ENCODE assay signal across 8 cellular contexts in the genomic region with DNA sequence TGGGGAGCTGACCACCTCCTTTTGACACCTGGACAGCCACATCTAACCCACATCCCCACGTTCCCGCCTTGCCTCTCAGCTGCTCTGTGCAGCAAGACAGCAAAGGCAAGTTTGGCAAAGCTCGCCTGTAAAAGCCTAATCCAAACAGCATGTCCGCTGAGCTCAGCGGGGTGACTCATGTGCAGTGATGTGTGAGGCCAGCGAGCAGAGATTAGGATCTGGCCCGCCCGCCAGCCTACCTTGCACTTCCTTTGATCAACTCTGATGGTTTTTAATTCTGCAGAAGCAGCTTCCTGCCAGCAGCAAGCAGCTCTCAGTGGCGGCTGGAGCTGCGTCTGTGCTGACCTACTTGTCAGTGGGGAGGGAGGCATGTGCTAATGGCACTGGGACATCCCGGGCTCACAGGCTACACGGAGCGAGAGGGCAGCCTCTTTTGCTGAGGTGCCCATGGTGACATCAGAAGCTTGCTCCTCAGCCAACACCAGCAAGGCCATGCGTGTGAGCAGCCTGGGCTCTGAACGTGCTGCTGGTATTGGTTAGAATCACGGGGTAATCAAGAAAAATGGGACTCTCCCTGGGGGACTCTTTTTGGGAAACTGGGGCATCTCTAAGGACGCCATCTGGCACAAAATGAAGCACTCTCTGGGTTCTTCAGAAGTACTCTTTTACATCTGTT. TPM values are rescaled to one million over a fixed set of nuclear protein-coding genes. Genes with fewer than 3 reads are reported as not detected.
DNase-seq lines count a peak whose midpoint lies in the region; ATAC-seq and TF ChIP-seq lines count a peak whose summit lies in the region.

No MANE protein-coding gene starts in this region.

- 0 out of 2 replicates have a peak, but pooled peaks have one; percentile 2 for TF ChIP-seq RAD21 in IMR-90 (IDR thresholded peaks at IDR 0.05; ENCODE audit: low read length)

- TF ChIP-seq POLR2A in IMR-90 (IDR thresholded peaks at IDR 0.05; ENCODE audit: low read depth, low read length) (peak; percentile 52; the same call in 1 of the 2 replicates), suprapubic skin (IDR thresholded peaks at IDR 0.05) (peak in 1 of 2 donors; percentile 17)

- peak overlapping the region; percentile 83 for H2BK20ac ChIP-seq in IMR-90 (ENCODE audit: low read depth, low read length)

- H2BK15ac ChIP-seq in IMR-90 (ENCODE audit: low read depth, low read length) = peak overlapping the region; percentile 78; the same call in 2 of the 3 replicates

- H3K79me2 ChIP-seq in osteoblast (ENCODE audit: insufficient read depth, low read length) = no peaks in the 10 kb centered on the region

- peak overlapping the region; percentile 83 for H2AFZ ChIP-seq in IMR-90 (replicated peaks; ENCODE audit: low read length, poor library complexity)
- H2AFZ ChIP-seq in osteoblast (ENCODE audit: low read length) = peak overlapping the region; percentile 88

- peak overlapping the region; percentile 45; the same call in 1 of the 2 replicates for H3K56ac ChIP-seq in IMR-90 (ENCODE audit: extremely low read depth, insufficient read depth, low read length)

- no TSS peak for BruUV-seq in IMR-90 (replicated peaks; lab: Mats Ljungman, UMichigan)

- H3K23ac ChIP-seq in IMR-90 (ENCODE audit: low read depth, low read length) = peak overlapping the region; percentile 59

- peak overlapping the region; percentile 47 for H3K18ac ChIP-seq in IMR-90 (ENCODE audit: low read depth, low read length)

- intact Hi-C loops in IMR-90 (cut with micrococcal nuclease) = loop anchor here (2.0 kb wide), 1 partner anchor 30 kb away; no protein-coding TSS in a partner anchor

- H4K20me1 ChIP-seq in IMR-90 (ENCODE audit: insufficient read depth, low read length) (no peaks in the 10 kb centered on the region), osteoblast (ENCODE audit: insufficient read depth, low read length) (no peaks in the 10 kb centered on the region)

- DNase-seq in DMS53 treated with DMSO at 0.1 percent for 48 hours (lab: John Stamatoyannopoulos, UW; ENCODE audit: unreplicated experiment) (peak; percentile 87), IMR-90 (peak; percentile 98), SHP77 treated with DMSO at 0.1 percent for 48 hours (lab: John Stamatoyannopoulos, UW) (peak; percentile 53), activated gamma-delta T cell treated with Interleukin-2 at 50 U/mL for 16 hours (peak; percentile 89), foreskin keratinocyte (peak; percentile 80 to 91), osteoblast (ENCODE audit: insufficient read length, low spot score, missing footprints) (peak; percentile 80), suprapubic skin (ENCODE audit: low spot score in 2 of 2) (peak; percentile 91 to 94)

- H3K9ac ChIP-seq in IMR-90 (ENCODE audit: low read depth, low read length) = peak overlapping the region; percentile 7; the same call in 1 of the 2 replicates

- H4K8ac ChIP-seq in IMR-90 (ENCODE audit: low read depth in 2 of 2, low read length in 2 of 2) = peak overlapping the region; percentile 14 to 76; a peak in 2 of 4 replicates

- H3K9me1 ChIP-seq in IMR-90 (ENCODE audit: insufficient read depth, low read length) = peaks cover 13% of the 10 kb centered on the region

- H4K5ac ChIP-seq in IMR-90 (ENCODE audit: low read depth, low read length) = peak overlapping the region; percentile 6; the same call in 1 of the 2 replicates

- H3K4ac ChIP-seq in IMR-90 (ENCODE audit: low read depth, low read length) = peak overlapping the region; percentile 70

- dilution Hi-C loops in IMR-90 (cut with HindIII; ENCODE audit: low sequenced_read_pairs, unreplicated experiment) = no loop called here

- H4K91ac ChIP-seq in IMR-90 (ENCODE audit: insufficient read depth, low read depth, low read length) = peak overlapping the region; percentile 51

- in situ Hi-C loops in IMR-90 (cut with MboI; ENCODE audit: low sequenced_read_pairs) = no loop called here

- H3K4me1 ChIP-seq in IMR-90 (ENCODE audit: control insufficient read depth, insufficient read depth, low read length) (peaks cover 33% of the 10 kb centered on the region), foreskin keratinocyte (peaks cover 20% of the 10 kb centered on the region), osteoblast (ENCODE audit: insufficient read depth, low read length) (peaks cover 68% of the 10 kb centered on the region), suprapubic skin (peaks cover 62% of the 10 kb centered on the region)

- H3K27me3 ChIP-seq in IMR-90 (ENCODE audit: control insufficient read depth, insufficient read depth, low read length) (no peaks in the 10 kb centered on the region), foreskin keratinocyte (no peaks in the 10 kb centered on the region), osteoblast (ENCODE audit: insufficient read depth, low read length) (no peaks in the 10 kb centered on the region), suprapubic skin (no peaks in the 10 kb centered on the region)

- peak overlapping the region; percentile 53 for H2AK9ac ChIP-seq in IMR-90 (replicated peaks; ENCODE audit: low read depth, low read length, poor library complexity)

- H3K36me3 ChIP-seq in IMR-90 (ENCODE audit: control insufficient read depth, insufficient read depth, low read length) = no peaks in the 10 kb centered on the region
- H3K36me3 ChIP-seq in osteoblast (ENCODE audit: insufficient read depth, low read length) = no peaks in the 10 kb centered on the region
- H3K36me3 ChIP-seq in suprapubic skin = no peaks in the 10 kb centered on the region

- ATAC-seq in GM21619 (IDR thresholded peaks at IDR 0.05; ENCODE audit: unreplicated experiment) (peak; percentile 84), IMR-90 (ENCODE audit: low read depth) (peak; percentile 83), foreskin keratinocyte (peak; percentile 95)

- no peak for TF ChIP-seq EP300 in suprapubic skin (IDR thresholded peaks at IDR 0.05)

- CTCF ChIA-PET in IMR-90 (lab: Yijun Ruan, JAX) = interaction anchor here (1.0 to 1.1 kb wide), 2 partner anchors 15 to 19 kb away, joined by 3 to 4 read pairs; no protein-coding TSS in a partner anchor

- no peaks in the 10 kb centered on the region for H3K79me1 ChIP-seq in IMR-90 (ENCODE audit: low read depth in 1 of 2, low read length in 2 of 2)

- peak overlapping the region; percentile 88 for H2BK5ac ChIP-seq in IMR-90 (ENCODE audit: low read depth, low read length, poor library complexity, severe bottlenecking)

- TF ChIP-seq CTCF in IMR-90 (conservative IDR thresholded peaks at IDR 0.05; ENCODE audit: low read depth, low read length) = no peak
- no peak for TF ChIP-seq CTCF in foreskin keratinocyte (conservative IDR thresholded peaks at IDR 0.05)
- TF ChIP-seq CTCF in osteoblast (IDR thresholded peaks at IDR 0.05; ENCODE audit: extremely low read depth, low read depth, low read length) = no peak
- TF ChIP-seq CTCF in suprapubic skin (IDR thresholded peaks at IDR 0.05) = no peak

- H3K9me3 ChIP-seq in IMR-90 (ENCODE audit: control insufficient read depth, insufficient read depth, low read length) = peaks cover 1% of the 10 kb centered on the region; the same call in 1 of the 2 replicates
- no peaks in the 10 kb centered on the region for H3K9me3 ChIP-seq in osteoblast (ENCODE audit: low read depth, low read length)
- no peaks in the 10 kb centered on the region for H3K9me3 ChIP-seq in suprapubic skin

- H2AK5ac ChIP-seq in IMR-90 (ENCODE audit: low read depth, low read length) = peak overlapping the region; percentile 55; the same call in 1 of the 2 replicates

- WGBS in IMR-90 (ENCODE audit: extremely low coverage in 2 of 2, insufficient read length in 1 of 2), 2 experiments = 0% methylated on average over 7 of the region's 17 CpGs; no CpG with 5 or more reads in 1 of the 2 experiments
- WGBS in suprapubic skin = 5% methylated on average over 14 of the region's 17 CpGs

- POLR2A ChIA-PET in IMR-90 (lab: Charles Lee; ENCODE audit: unreplicated experiment) = no interaction called here

- H3K27ac ChIP-seq in IMR-90 (ENCODE audit: insufficient read depth, low read length) = peak overlapping the region; percentile 71
- no peak overlapping the region for H3K27ac ChIP-seq in foreskin keratinocyte
- H3K27ac ChIP-seq in osteoblast (ENCODE audit: low read depth, low read length) = peak overlapping the region; percentile 98
- H3K27ac ChIP-seq in suprapubic skin = peak overlapping the region; percentile 80

- peak overlapping the region; percentile 49 for H3K14ac ChIP-seq in IMR-90 (replicated peaks; ENCODE audit: low read depth, low read length)

- peak overlapping the region; percentile 78 for H2BK120ac ChIP-seq in IMR-90 (ENCODE audit: low read depth, low read length)

- H3K4me2 ChIP-seq in IMR-90 (ENCODE audit: low read depth, low read length) = peak overlapping the region; percentile 70
- H3K4me2 ChIP-seq in osteoblast (ENCODE audit: insufficient read depth, low read length) = peak overlapping the region; percentile 87

- H3K4me3 ChIP-seq in IMR-90 (ENCODE audit: insufficient read depth, low read depth, low read length) (peak overlapping the region; percentile 0; the same call in 1 of the 2 replicates), osteoblast (ENCODE audit: insufficient read depth, low read length) (peak overlapping the region; percentile 59), suprapubic skin (peak overlapping the region; percentile 25)

TF ChIP-seq in IMR-90, 13 proteins besides CTCF, POLR2A, EP300 and RAD21 (continues in another document):
- TF ChIP-seq CHD1 (IDR thresholded peaks at IDR 0.05; ENCODE audit: low read depth, low read length) (no peak), RCOR1 (IDR thresholded peaks at IDR 0.05; ENCODE audit: insufficient replicate concordance, low read length) (no peak), BHLHE40 (IDR thresholded peaks at IDR 0.05; ENCODE audit: low read depth, low read length) (peak; percentile 62), MXI1 (IDR thresholded peaks at IDR 0.05; ENCODE audit: borderline replicate concordance, low read depth, low read length) (peak; percentile 30; the same call in 1 of the 2 replicates), RFX5 (IDR thresholded peaks at IDR 0.05; ENCODE audit: low read depth, low read length) (no peak), CEBPB (IDR thresholded peaks at IDR 0.05; ENCODE audit: low read depth, low read length) (no peak; the same call in 1 of the 2 replicates)
- TF ChIP-seq, protein P1, sequence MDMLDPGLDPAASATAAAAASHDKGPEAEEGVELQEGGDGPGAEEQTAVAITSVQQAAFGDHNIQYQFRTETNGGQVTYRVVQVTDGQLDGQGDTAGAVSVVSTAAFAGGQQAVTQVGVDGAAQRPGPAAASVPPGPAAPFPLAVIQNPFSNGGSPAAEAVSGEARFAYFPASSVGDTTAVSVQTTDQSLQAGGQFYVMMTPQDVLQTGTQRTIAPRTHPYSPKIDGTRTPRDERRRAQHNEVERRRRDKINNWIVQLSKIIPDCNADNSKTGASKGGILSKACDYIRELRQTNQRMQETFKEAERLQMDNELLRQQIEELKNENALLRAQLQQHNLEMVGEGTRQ (IDR thresholded peaks at IDR 0.05; ENCODE audit: low read depth, low read length) = no peak

RNA-seq across cellular contexts. Expression of gene EML4, which starts 36.0 kb away (rescaled TPM):
- total RNA-seq in IMR-90 (2012; rRNA removed) (73.7 and 85.8 TPM in 2 replicates), foreskin keratinocyte (32.9 and 35.4 TPM in 2 replicates), osteoblast (91.9 and 94.9 TPM in 2 replicates), suprapubic skin (10 to 100 TPM; 38.9 to 67.1 (median 43.3) TPM)
- polyA plus RNA-seq in IMR-90 (2012; rRNA removed) (24.8 and 29.7 TPM in 2 replicates), foreskin keratinocyte (8.6 and 9.8 TPM in 2 replicates)
- 6.9 and 14.5 TPM in 2 replicates for polyA plus RNA-seq in IMR-90 (2012; cell fraction: cytosol; rRNA removed)
- 24.1 and 88.2 TPM in 2 replicates for polyA plus RNA-seq in IMR-90 (2012; cell fraction: nucleus; rRNA removed; ENCODE audit: low replicate concordance)

Comparison
In these comparisons a context has a peak if more than half of its experiments do, and no peak if none do; other contexts are left out.
1. H3K4me3 ChIP-seq: peak in every context shown above with its lines; median percentile 59 in osteoblast; 25 in suprapubic skin; 0 in IMR-90.